ENCODE assay signal across 18 cellular contexts in genomic region chr17:78946631-78947030, GRCh38. TPM values are rescaled to one million over a fixed set of nuclear protein-coding genes. Genes with fewer than 3 reads are reported as not detected.
DNase-seq lines count a peak whose midpoint lies in the region; ATAC-seq, FAIRE-seq and TF ChIP-seq lines count a peak whose summit lies in the region.
"Had no signal": no experiment of that assay in that cellular context is flagged by ENCODE, and none has a peak within 500 bp of the region (broad histone marks: within the 10 kb centered on the region; RNA-seq: fewer than 3 reads in every experiment).

No MANE protein-coding gene starts in this region.

- no peak for TF ChIP-seq POLR2A in body of pancreas (IDR thresholded peaks at IDR 0.05)

- H3K4me3 ChIP-seq in body of pancreas = no peak overlapping the region
- H3K4me3 ChIP-seq: GM23338 had no signal

- H3K36me3 ChIP-seq in body of pancreas (replicated peaks in 1 of 2; ENCODE audit: insufficient read depth in 1 of 2, low read depth in 2 of 2) = no peaks in the 10 kb centered on the region

- peaks cover 4% of the 10 kb centered on the region for H3K4me1 Mint-ChIP-seq in nephron
- H3K4me1 Mint-ChIP-seq: CD4-positive, alpha-beta memory T cell; GM23338 had no signal

- peaks cover 16% of the 10 kb centered on the region for H3K9me3 Mint-ChIP-seq in nephron

- peak overlapping the region in 2 of 3 experiments; percentile 33 to 89 for H3K27ac Mint-ChIP-seq in nephron
- H3K27ac Mint-ChIP-seq: CD4-positive, alpha-beta memory T cell; GM23338; H9 had no signal

- ATAC-seq in Right ventricle myocardium superior (ENCODE audit: poor library complexity) (peak; percentile 31), left cardiac atrium (no peak), body of pancreas (no peak)

- peak overlapping the region; percentile 69 to 89 (median 80) for H3K27ac ChIP-seq in body of pancreas
- H3K27ac ChIP-seq: 22Rv1 had no signal

- peaks cover 8% of the 10 kb centered on the region for H3K27me3 Mint-ChIP-seq in nephron (ENCODE audit: low read depth)

- TF ChIP-seq CTCF in body of pancreas (IDR thresholded peaks at IDR 0.05) (no peak), nephron (IDR thresholded peaks at IDR 0.05; ENCODE audit: unreplicated experiment in 3 of 3) (no peak), D721Med (IDR thresholded peaks at IDR 0.05; ENCODE audit: insufficient read depth, missing control alignments) (no peak)

- no peak overlapping the region for H3K4me3 Mint-ChIP-seq in nephron
- H3K4me3 Mint-ChIP-seq: CD4-positive, alpha-beta memory T cell; GM23338; H9 had no signal

- H3K27me3 ChIP-seq in body of pancreas = no peaks in the 10 kb centered on the region

- no peak for DNase-seq in Right ventricle myocardium superior
- no peak for DNase-seq in left cardiac atrium
- DNase-seq in body of pancreas = no peak
- no peak for DNase-seq in nucleus accumbens (lab: John Stamatoyannopoulos, UW)
- DNase-seq in NCI-H187 treated with DMSO at 0.1 percent for 48 hours (lab: John Stamatoyannopoulos, UW) = no peak
- DNase-seq in D721Med (ENCODE audit: insufficient read length, low spot score) = no peak
- no peak for DNase-seq in activated gamma-delta T cell treated with Interleukin-2 at 50 U/mL for 16 hours
- DNase-seq: C1 segment of cervical spinal cord; CD4-positive, alpha-beta memory T cell; DND-41; GDM1; H9 had no signal

- no peak for FAIRE-seq in D721Med (lab: Jason Lieb, UNC)
- FAIRE-seq: GM12892, HepG2, HTR-8/SVneo had no signal

- H3K9me3 ChIP-seq in body of pancreas = no peaks in the 10 kb centered on the region

- H3K36me3 Mint-ChIP-seq in nephron (ENCODE audit: low read depth) = no peaks in the 10 kb centered on the region

- WGBS in body of pancreas, 2 donors = 88 to 95% methylated on average over 7 to 8 of the region's 8 CpGs

- H3K4me1 ChIP-seq in body of pancreas = peaks cover 19% of the 10 kb centered on the region

- intact Hi-C loops in Right ventricle myocardium superior (cut with DNase I) (no loop called here), left cardiac atrium (cut with DNase I) (no loop called here), body of pancreas (cut with DNase I) (no loop called here)

RNA-seq across cellular contexts. Expression of gene TIMP2, which starts 21.4 kb away (rescaled TPM):
- 114 TPM for total RNA-seq in Right ventricle myocardium superior
- 100 to 1,000 TPM; 161 to 191 TPM for total RNA-seq in left cardiac atrium
- total RNA-seq in body of pancreas = 10 to 100 TPM; 50.1 to 53.7 TPM

RNA-seq across cellular contexts. Expression of gene LGALS3BP, which starts 33.1 kb away (rescaled TPM):
- total RNA-seq in Right ventricle myocardium superior = 499 TPM
- total RNA-seq in left cardiac atrium = 100 to 1,000 TPM; 390 to 448 TPM
- total RNA-seq in body of pancreas = 100 to 1,000 TPM; 123 to 213 TPM

RNA-seq across cellular contexts. Expression of gene CEP295NL, which starts 43.6 kb away (rescaled TPM):
- 0.70 TPM for total RNA-seq in Right ventricle myocardium superior
- total RNA-seq in left cardiac atrium = 1 to 10 TPM; 1.7 to 2.3 TPM
- 1 to 10 TPM; 1.3 to 3.1 TPM for total RNA-seq in body of pancreas
- total RNA-seq: HepG2 had no signal
